ENCODE assay signal across 18 cellular contexts in genomic region chr5:132203464-132203818, GRCh38. TPM values are rescaled to one million over a fixed set of nuclear protein-coding genes. Genes with fewer than 3 reads are reported as not detected.
DNase-seq lines count a peak whose midpoint lies in the region; ATAC-seq, FAIRE-seq and TF ChIP-seq lines count a peak whose summit lies in the region.
"Had no signal": no experiment of that assay in that cellular context is flagged by ENCODE, and none has a peak within 500 bp of the region (broad histone marks: within the 10 kb centered on the region; RNA-seq: fewer than 3 reads in every experiment).

No MANE protein-coding gene starts in this region.

- H3K27me3 ChIP-seq in heart left ventricle (no peaks in the 10 kb centered on the region), right atrium auricular region (no peaks in the 10 kb centered on the region)
- H3K27me3 ChIP-seq: upper lobe of right lung had no signal

- TF ChIP-seq CTCF in heart left ventricle (IDR thresholded peaks at IDR 0.05) (no peak), right atrium auricular region (IDR thresholded peaks at IDR 0.05) (no peak), fibroblast of mammary gland (conservative IDR thresholded peaks at IDR 0.05; ENCODE audit: control insufficient read depth, insufficient read depth, low read depth, low read length) (no peak)

- FAIRE-seq in urothelium cell line (lab: Jason Lieb, UNC): no peak
- FAIRE-seq: islet of Langerhans had no signal

- no peak for TF ChIP-seq POLR2A in heart left ventricle (IDR thresholded peaks at IDR 0.05)

- intact Hi-C loops in heart left ventricle (cut with DNase I): no loop called here

- peaks cover 0 to 83% (median 60%) of the 10 kb centered on the region in 9 donors for H3K36me3 ChIP-seq in heart left ventricle
- peaks cover 57% of the 10 kb centered on the region for H3K36me3 ChIP-seq in right atrium auricular region

- DNase-seq in heart left ventricle (no peak), right atrium auricular region (ENCODE audit: low spot score) (no peak), NCI-H446 treated with DMSO at 0.1 percent for 48 hours (lab: John Stamatoyannopoulos, UW) (peak; percentile 52), fibroblast of mammary gland (ENCODE audit: low read depth) (peak; percentile 62), stromal cell of bone marrow (ENCODE audit: low read depth) (peak; percentile 28), urothelium cell line (ENCODE audit: low spot score) (no peak)
- DNase-seq in activated CD4-positive, alpha-beta T cell treated with anti-CD3 and anti-CD28 coated beads for 1 hour: no peak
- DNase-seq: activated CD4-positive, alpha-beta T cell treated with anti-CD3 and anti-CD28 coated beads for 4 hours; activated T-cell treated with anti-CD3 and anti-CD28 coated beads, Interleukin-2, amount 50 U/mL, for 4 hours; GF-D8; NCI-H1092 treated with DMSO at 0.1 percent for 48 hours; NCI-H2171 treated with DMSO at 0.1 percent for 48 hours; stimulated activated CD4-positive, alpha-beta T cell treated with anti-CD3 and anti-CD28 coated beads, Interleukin-4, amount 100 ng/mL, for 24 hours; T-helper 9 cell; upper lobe of right lung had no signal

- H3K4me1 ChIP-seq in heart left ventricle (peaks cover 0 to 52% (median 27%) of the 10 kb centered on the region in 12 donors), right atrium auricular region (peaks cover 0 to 34% of the 10 kb centered on the region in 2 donors)
- H3K4me1 ChIP-seq: upper lobe of right lung had no signal

- H3K4me3 ChIP-seq in heart left ventricle: no peak overlapping the region
- no peak overlapping the region for H3K4me3 ChIP-seq in right atrium auricular region
- no peak overlapping the region for H3K4me3 ChIP-seq in fibroblast of mammary gland (ENCODE audit: control insufficient read depth, low read depth, low read length)
- H3K4me3 ChIP-seq: upper lobe of right lung had no signal

- H3K27ac ChIP-seq in heart left ventricle (peak overlapping the region in 9 of 12 donors; percentile 10 to 60 (median 37)), right atrium auricular region (peak overlapping the region in 1 of 2 donors; percentile 15)
- H3K27ac ChIP-seq: upper lobe of right lung had no signal

- H3K9me3 ChIP-seq in heart left ventricle (no peaks in the 10 kb centered on the region), right atrium auricular region (no peaks in the 10 kb centered on the region)
- H3K9me3 ChIP-seq: upper lobe of right lung had no signal

- WGBS in heart left ventricle, 4 donors: 87 to 93% (median 91%) methylated on average over 4 of the region's 4 CpGs

- ATAC-seq in heart left ventricle (peak in 3 of 4 donors; percentile 29 to 38 (median 35)), GM18870 (IDR thresholded peaks at IDR 0.05; ENCODE audit: unreplicated experiment) (no peak)
- ATAC-seq: activated T-cell treated with anti-CD3 and anti-CD28 coated beads, Interleukin-2, amount 50 U/mL, for 4 hours; upper lobe of right lung had no signal

RNA-seq across cellular contexts. Expression of gene P4HA2, which starts 24.2 kb away (rescaled TPM):
- total RNA-seq in heart left ventricle (10 to 100 TPM; 41.2 to 80.7 (median 55.7) TPM), right atrium auricular region (10 to 100 TPM; 60.5 to 65.4 TPM)
- 100 to 1,000 TPM in 1 of 2 donors, 10 to 100 TPM in 1; 44.3 to 140 TPM for polyA plus RNA-seq in heart left ventricle

RNA-seq across cellular contexts. Expression of gene PDLIM4, which starts 54.1 kb away (rescaled TPM):
- total RNA-seq in heart left ventricle (10 to 100 TPM in 3 of 9 donors, 1 to 10 TPM in 6; 2.4 to 16.9 (median 8.1) TPM), right atrium auricular region (10 to 100 TPM; 13.4 to 96.7 TPM)
- polyA plus RNA-seq in heart left ventricle: 1 to 10 TPM; 5.1 to 9.1 TPM
- polyA plus RNA-seq: IgD-negative memory B cell had no signal

Comparison
In these comparisons a context has a peak if more than half of its experiments do, and no peak if none do; other contexts are left out.
1. DNase-seq: peak in NCI-H446 treated with DMSO at 0.1 percent for 48 hours (single experiment), fibroblast of mammary gland (single experiment) and stromal cell of bone marrow (single experiment); none in heart left ventricle (0 of 5), right atrium auricular region (single experiment), urothelium cell line (single experiment) and activated CD4-positive, alpha-beta T cell treated with anti-CD3 and anti-CD28 coated beads for 1 hour (single experiment).